Comparison of ENCODE assay signal across 16 cellular contexts in genomic region chr4:39102297-39102696, GRCh38.
"Had no signal": no experiment of that assay in that cellular context is flagged by ENCODE, and none has a peak within 500 bp of the region (broad histone marks: within the 10 kb centered on the region; RNA-seq: fewer than 3 reads in every experiment).

No MANE protein-coding gene starts in this region.

- H3K4me3 Mint-ChIP-seq: activated CD4-positive, alpha-beta T cell treated with anti-CD3 and anti-CD28 coated beads, Interleukin-2, amount 10 ng/mL, durations not matched to agents 24 days and 14 days; activated CD8-positive, alpha-beta T cell treated with anti-CD3 and anti-CD28 coated beads for 36 hours; activated naive CD8-positive, alpha-beta T cell; effector memory CD8-positive, alpha-beta T cell; mesothelial cell of epicardium; type B pancreatic cell had no signal

- H3K27me3 Mint-ChIP-seq: activated CD4-positive, alpha-beta T cell treated with anti-CD3 and anti-CD28 coated beads, Interleukin-2, amount 10 ng/mL, durations not matched to agents 24 days and 14 days; activated CD8-positive, alpha-beta T cell treated with anti-CD3 and anti-CD28 coated beads for 36 hours; activated naive CD8-positive, alpha-beta T cell; effector memory CD8-positive, alpha-beta T cell; progenitor cell of endocrine pancreas; type B pancreatic cell had no signal

- H3K9me3 Mint-ChIP-seq: activated CD8-positive, alpha-beta T cell treated with anti-CD3 and anti-CD28 coated beads for 36 hours; type B pancreatic cell had no signal

- H3K4me1 Mint-ChIP-seq: mesothelial cell of epicardium had no signal

- H3K27ac Mint-ChIP-seq: activated CD8-positive, alpha-beta T cell treated with anti-CD3 and anti-CD28 coated beads for 36 hours; activated naive CD8-positive, alpha-beta T cell; effector memory CD8-positive, alpha-beta T cell; mesothelial cell of epicardium; progenitor cell of endocrine pancreas; type B pancreatic cell had no signal

- ATAC-seq: activated CD8-positive, alpha-beta T cell treated with anti-CD3 and anti-CD28 coated beads for 36 hours; effector memory CD8-positive, alpha-beta T cell had no signal

- DNase-seq: activated CD4-positive, alpha-beta T cell treated with anti-CD3 and anti-CD28 coated beads, Interleukin-2, amount 10 ng/mL, durations not matched to agents 24 days and 14 days; activated CD4-positive, CD25-positive, alpha-beta regulatory T cell; activated CD8-positive, alpha-beta T cell treated with anti-CD3 and anti-CD28 coated beads for 36 hours; activated effector memory CD4-positive, alpha-beta T cell treated with anti-CD3 and anti-CD28 coated beads, Interleukin-2, amount 50 U/mL, for 16 hours; activated T-cell treated with anti-CD3 and anti-CD28 coated beads, Interleukin-2, amount 50 U/mL, for 1 hour; effector memory CD8-positive, alpha-beta T cell; foreskin melanocyte; glutamatergic neuron; hippocampal formation; occipital lobe; T-helper 9 cell; testis had no signal
